In the genomic region with DNA sequence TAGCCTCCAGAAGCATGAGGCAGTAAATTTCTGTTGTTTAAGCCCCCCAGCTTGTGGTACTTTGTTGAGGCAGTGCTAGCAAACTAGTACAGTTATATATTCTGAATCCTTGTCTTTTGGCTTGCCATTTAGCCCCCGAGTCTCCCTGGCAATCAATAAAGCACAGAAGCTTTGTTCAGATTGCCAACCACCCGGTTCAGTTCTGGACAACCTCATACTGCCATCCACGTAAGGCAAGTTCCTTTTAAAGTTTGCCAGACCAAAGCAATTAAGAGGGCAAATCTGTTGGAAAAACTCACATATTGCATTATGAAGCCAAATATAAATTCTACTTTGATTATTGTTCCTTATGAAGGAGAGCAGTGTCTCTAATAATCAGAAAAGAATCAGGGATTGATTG, we compare ENCODE assay signal across 17 cellular contexts.
DNase-seq lines count a peak whose midpoint lies in the region; ATAC-seq and TF ChIP-seq lines count a peak whose summit lies in the region.
"Had no signal": no experiment of that assay in that cellular context is flagged by ENCODE, and none has a peak within 500 bp of the region (broad histone marks: within the 10 kb centered on the region; RNA-seq: fewer than 3 reads in every experiment).

No MANE protein-coding gene starts in this region.

- no peaks in the 10 kb centered on the region for H4K20me1 ChIP-seq in SK-N-SH (ENCODE audit: insufficient read depth)
- H4K20me1 ChIP-seq: BLaER1 had no signal

- no peaks in the 10 kb centered on the region for H3K9me2 ChIP-seq in SK-N-SH

- H3K36me3 ChIP-seq in SK-N-SH (replicated peaks in 1 of 2; ENCODE audit: control insufficient read depth in 1 of 2, insufficient read depth in 2 of 2, low read length in 1 of 2), result no peaks in the 10 kb centered on the region
- H3K36me3 ChIP-seq in lower lobe of right lung, result no peaks in the 10 kb centered on the region
- H3K36me3 ChIP-seq in skeletal muscle tissue (ENCODE audit: control insufficient read depth in 3 of 3, insufficient read depth in 3 of 3, low read length in 3 of 3), result no peaks in the 10 kb centered on the region
- no peaks in the 10 kb centered on the region for H3K36me3 ChIP-seq in aorta (ENCODE audit: control insufficient read depth in 1 of 2, insufficient read depth in 2 of 2, low read length in 1 of 2)
- H3K36me3 ChIP-seq in CD4-positive, alpha-beta memory T cell (ENCODE audit: insufficient read depth, low read length), result no peaks in the 10 kb centered on the region
- H3K36me3 ChIP-seq: BLaER1, MG63 had no signal

- DNase-seq in SK-N-SH (no peak), lower lobe of right lung (no peak), aorta (no peak)
- no peak for DNase-seq in CD4-positive, alpha-beta T cell
- no peak for DNase-seq in CD4-positive, alpha-beta memory T cell
- no peak for DNase-seq in stimulated activated CD4-positive, alpha-beta T cell treated with anti-CD3 and anti-CD28 coated beads, Interleukin-2, amount 100 ng/mL, for 24 hours
- DNase-seq: MG63, NCI-H1092 treated with DMSO at 0.1 percent for 48 hours, NCI-H1694, NCI-H82, Right ventricle myocardium superior had no signal

- peaks cover 5% of the 10 kb centered on the region for H3K27me3 ChIP-seq in SK-N-SH (ENCODE audit: insufficient read depth)
- H3K27me3 ChIP-seq in lower lobe of right lung (ENCODE audit: low read depth), result no peaks in the 10 kb centered on the region
- no peaks in the 10 kb centered on the region for H3K27me3 ChIP-seq in skeletal muscle tissue (ENCODE audit: control insufficient read depth in 3 of 3, insufficient read depth in 3 of 3, low read length in 3 of 3)
- H3K27me3 ChIP-seq in aorta (ENCODE audit: control insufficient read depth in 1 of 2, insufficient read depth in 2 of 2, low read length in 1 of 2), result no peaks in the 10 kb centered on the region
- no peaks in the 10 kb centered on the region for H3K27me3 ChIP-seq in CD4-positive, alpha-beta T cell (ENCODE audit: control insufficient read depth, insufficient read depth, low read length)
- H3K27me3 ChIP-seq in CD4-positive, alpha-beta memory T cell (ENCODE audit: insufficient read depth, low read length), result no peaks in the 10 kb centered on the region
- H3K27me3 ChIP-seq: BLaER1, MG63 had no signal

- POLR2A ChIA-PET in SK-N-SH (lab: Yijun Ruan, JAX), result no interaction called here
- POLR2A ChIA-PET in CD4-positive, alpha-beta T cell (lab: Charles Lee), result no interaction called here
- POLR2A ChIA-PET in CD4-positive, alpha-beta memory T cell (lab: Charles Lee; ENCODE audit: partially characterized antibody), result no interaction called here

- no peaks in the 10 kb centered on the region for H3F3A ChIP-seq in SK-N-SH (replicated peaks; ENCODE audit: insufficient read depth)

- H3K4me3 ChIP-seq in SK-N-SH (ENCODE audit: low read depth in 2 of 2, low read length in 1 of 2) (no peak overlapping the region), lower lobe of right lung (no peak overlapping the region), skeletal muscle tissue (ENCODE audit: low read length in 3 of 3) (no peak overlapping the region), aorta (ENCODE audit: low read length in 2 of 2) (no peak overlapping the region)
- no peak overlapping the region for H3K4me3 ChIP-seq in CD4-positive, alpha-beta memory T cell (ENCODE audit: low read length in 2 of 2)
- H3K4me3 ChIP-seq: BLaER1, MG63 had no signal

- H3K36me3 Mint-ChIP-seq in CD4-positive, alpha-beta T cell (ENCODE audit: low read depth), result no peaks in the 10 kb centered on the region
- H3K36me3 Mint-ChIP-seq in CD4-positive, alpha-beta memory T cell, result no peaks in the 10 kb centered on the region

- 0 out of 2 replicates have a peak overlapping the region, but pooled peaks have one; percentile 51 for H2AFZ ChIP-seq in SK-N-SH (ENCODE audit: low read depth)

- H3K4me1 ChIP-seq in SK-N-SH (ENCODE audit: control insufficient read depth in 1 of 2, insufficient read depth in 2 of 2, low read depth in 1 of 2, low read length in 1 of 2) (no peaks in the 10 kb centered on the region), lower lobe of right lung (peaks cover 39% of the 10 kb centered on the region), skeletal muscle tissue (ENCODE audit: control insufficient read depth in 3 of 3, insufficient read depth in 3 of 3, low read length in 3 of 3) (peaks cover 0 to 8% (median 7%) of the 10 kb centered on the region in 3 donors), aorta (ENCODE audit: control insufficient read depth in 1 of 2, insufficient read depth in 2 of 2, low read length in 2 of 2) (peaks cover 10 to 14% of the 10 kb centered on the region in 2 donors)
- H3K4me1 ChIP-seq in CD4-positive, alpha-beta memory T cell (ENCODE audit: insufficient read depth, low read length), result no peaks in the 10 kb centered on the region
- H3K4me1 ChIP-seq: BLaER1 had no signal

- H3K79me2 ChIP-seq in SK-N-SH (ENCODE audit: insufficient read depth), result no peaks in the 10 kb centered on the region

- WGBS in SK-N-SH (ENCODE audit: low lambda C conversion rate), result 12% methylated on average over 3 of the region's 3 CpGs
- 16 to 27% methylated on average over 3 of the region's 3 CpGs for WGBS in aorta, 2 donors

- intact Hi-C loops in lower lobe of right lung (cut with DNase I), result no loop called here
- intact Hi-C loops in aorta (cut with DNase I), result loop anchor here (5.0 to 10.0 kb wide), 4 partner anchors 113 to 401 kb away; partner anchors contain the start of gene ART4 (in 2 of the 2)
- intact Hi-C loops in CD4-positive, alpha-beta T cell (cut with DNase I, micrococcal nuclease), result no loop called here
- intact Hi-C loops in CD4-positive, alpha-beta memory T cell (cut with micrococcal nuclease), result loop anchor here (5.0 kb wide), 2 partner anchors 428 to 703 kb away; no protein-coding TSS in a partner anchor

- H3K4me1 Mint-ChIP-seq in CD4-positive, alpha-beta T cell (ENCODE audit: low read depth), result no peaks in the 10 kb centered on the region
- no peaks in the 10 kb centered on the region for H3K4me1 Mint-ChIP-seq in CD4-positive, alpha-beta memory T cell

- TF ChIP-seq EP300 in SK-N-SH (IDR thresholded peaks at IDR 0.05; ENCODE audit: borderline replicate concordance in 1 of 2, low read depth in 1 of 2, low read length in 1 of 2), result no peak

- TF ChIP-seq CTCF in SK-N-SH (IDR thresholded peaks at IDR 0.05) (no peak), lower lobe of right lung (IDR thresholded peaks at IDR 0.05) (no peak)
- no peak for TF ChIP-seq CTCF in CD4-positive, alpha-beta T cell (IDR thresholded peaks at IDR 0.05)

- H3K27ac ChIP-seq in SK-N-SH (ENCODE audit: low read depth in 2 of 2, low read length in 1 of 2), result no peak overlapping the region
- H3K27ac ChIP-seq in lower lobe of right lung, result peak overlapping the region; percentile 27
- peak overlapping the region; percentile 29 for H3K27ac ChIP-seq in skeletal muscle tissue (ENCODE audit: low read depth, low read length)
- H3K27ac ChIP-seq in aorta (ENCODE audit: low read depth in 1 of 2, low read length in 2 of 2), result peak overlapping the region; percentile 16 to 84
- H3K27ac ChIP-seq in CD4-positive, alpha-beta T cell (ENCODE audit: low read depth, low read length), result no peak overlapping the region
- H3K27ac ChIP-seq in CD4-positive, alpha-beta memory T cell (ENCODE audit: low read depth, low read length), result no peak overlapping the region
- H3K27ac ChIP-seq: 22Rv1, BLaER1, KMS-11 had no signal

- H3K9ac ChIP-seq in SK-N-SH (no peak overlapping the region), skeletal muscle tissue (ENCODE audit: low read depth in 1 of 3, low read length in 3 of 3) (no peak overlapping the region)
- H3K9ac ChIP-seq: BLaER1, KMS-11 had no signal

- H3K9me3 ChIP-seq in SK-N-SH (no peaks in the 10 kb centered on the region), lower lobe of right lung (no peaks in the 10 kb centered on the region), skeletal muscle tissue (ENCODE audit: control insufficient read depth in 3 of 3, low read length in 3 of 3) (no peaks in the 10 kb centered on the region), aorta (ENCODE audit: control insufficient read depth, low read length) (no peaks in the 10 kb centered on the region)
- no peaks in the 10 kb centered on the region for H3K9me3 ChIP-seq in CD4-positive, alpha-beta T cell (ENCODE audit: control insufficient read depth, low read length)
- H3K9me3 ChIP-seq in CD4-positive, alpha-beta memory T cell (ENCODE audit: control insufficient read depth in 1 of 2, low read length in 2 of 2), result no peaks in the 10 kb centered on the region
- H3K9me3 ChIP-seq: BLaER1, MG63 had no signal

- H3K27ac Mint-ChIP-seq in CD4-positive, alpha-beta T cell, result no peak overlapping the region
- H3K27ac Mint-ChIP-seq in CD4-positive, alpha-beta memory T cell, result no peak overlapping the region

- ATAC-seq in SK-N-SH treated with all-trans-retinoic acid at 6 μM for 48 hours (no peak), lower lobe of right lung (no peak), aorta (ENCODE audit: low FRiP score) (no peak)
- ATAC-seq in CD4-positive, alpha-beta T cell (ENCODE audit: poor library complexity), result no peak
- ATAC-seq: Panc1 had no signal

- no peak overlapping the region for H3K4me2 ChIP-seq in SK-N-SH
- H3K4me2 ChIP-seq: BLaER1, KMS-11 had no signal

- peaks cover 11% of the 10 kb centered on the region for H3K27me3 Mint-ChIP-seq in CD4-positive, alpha-beta T cell
- H3K27me3 Mint-ChIP-seq in CD4-positive, alpha-beta memory T cell, result peaks cover 5 to 16% of the 10 kb centered on the region in 2 donors

- no peak for TF ChIP-seq RAD21 in SK-N-SH (IDR thresholded peaks at IDR 0.05; ENCODE audit: low read length)

- CTCF ChIA-PET in SK-N-SH (lab: Yijun Ruan, JAX), result interaction anchor here (5.9 kb wide), 1 partner anchor 67 kb away, joined by 54 read pairs; the partner anchor contains the start of gene RERG
- CTCF ChIA-PET in CD4-positive, alpha-beta T cell (lab: Charles Lee), result no interaction called here
- CTCF ChIA-PET in CD4-positive, alpha-beta memory T cell (lab: Charles Lee; ENCODE audit: partially characterized antibody), result interaction anchor here (1.6 kb wide), 1 partner anchor 68 kb away, joined by 6 read pairs; the partner anchor contains the start of gene RERG

- no peaks in the 10 kb centered on the region for H3K9me3 Mint-ChIP-seq in CD4-positive, alpha-beta T cell
- H3K9me3 Mint-ChIP-seq in CD4-positive, alpha-beta memory T cell, result no peaks in the 10 kb centered on the region

- no peak overlapping the region for H3K4me3 Mint-ChIP-seq in CD4-positive, alpha-beta T cell
- no peak overlapping the region for H3K4me3 Mint-ChIP-seq in CD4-positive, alpha-beta memory T cell

TF ChIP-seq in SK-N-SH, 30 proteins besides CTCF, POLR2A, EP300 and RAD21 (continues in another document):
- no peak for TF ChIP-seq RXRA (IDR thresholded peaks at IDR 0.05; ENCODE audit: borderline replicate concordance, low read depth)

Comparison
In these comparisons a context has a peak if more than half of its experiments do, and no peak if none do; other contexts are left out.
1. H3K27ac ChIP-seq: peak in lower lobe of right lung (single experiment), skeletal muscle tissue (single experiment) and aorta (2 of 2); none in SK-N-SH (0 of 2), CD4-positive, alpha-beta T cell (single experiment) and CD4-positive, alpha-beta memory T cell (single experiment).
2. intact Hi-C loops: an anchor here in aorta (5.0 to 10.0 kb wide) and CD4-positive, alpha-beta memory T cell (5.0 kb wide); none called in lower lobe of right lung and CD4-positive, alpha-beta T cell.